In the genomic region with DNA sequence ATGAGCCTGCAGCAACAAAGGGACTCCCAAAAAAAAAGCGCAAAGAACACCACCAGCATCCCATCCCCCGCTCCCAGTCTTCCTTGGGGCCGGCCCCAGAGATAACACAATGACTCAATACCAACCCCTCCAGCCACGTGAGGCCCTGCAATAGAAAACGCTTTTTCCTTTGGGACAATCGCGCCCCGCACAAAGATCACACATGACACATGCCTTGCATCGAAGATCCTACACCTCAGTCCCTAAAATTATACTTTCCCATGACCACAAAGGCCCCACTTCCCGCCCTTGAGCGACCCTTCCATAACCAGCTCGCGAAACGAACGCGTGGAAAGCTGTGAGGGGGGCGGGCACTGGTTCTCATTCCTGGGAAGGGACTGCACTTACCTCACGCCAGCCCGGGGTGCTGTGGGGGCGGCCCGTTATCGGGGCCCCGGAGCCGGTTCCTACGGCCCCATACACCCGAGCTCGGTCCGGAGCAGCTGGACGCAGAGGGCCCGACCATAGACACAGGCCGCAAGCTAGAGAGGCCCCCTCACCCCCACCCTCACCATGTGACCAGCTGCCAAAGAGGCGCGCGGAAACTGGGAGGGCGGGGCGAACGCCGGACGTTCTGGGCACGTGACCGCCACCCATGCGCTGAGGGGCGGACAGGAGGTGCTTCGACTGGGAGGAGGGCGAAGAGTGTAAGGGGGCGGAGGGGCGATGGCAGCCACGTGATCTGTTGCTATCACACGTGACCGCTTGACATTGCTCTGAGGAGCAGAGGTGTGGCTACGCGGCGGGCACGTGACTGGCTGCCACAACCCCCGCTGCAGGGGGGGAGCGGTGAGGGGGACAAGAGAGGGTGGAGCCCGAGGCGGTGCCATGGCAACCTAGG, we compare ENCODE assay signal across 8 cellular contexts. TPM values are rescaled to one million over a fixed set of nuclear protein-coding genes. Genes with fewer than 3 reads are reported as not detected.
DNase-seq lines count a peak whose midpoint lies in the region; ATAC-seq and TF ChIP-seq lines count a peak whose summit lies in the region.

A gene (minus strand): TSS at position 523 of the 880 bp plus-strand sequence. CDS start 593 bp downstream, outside the sequence.

- H3K9ac ChIP-seq in adipocyte (ENCODE audit: low read length) (peak within 1 kb of the TSS; percentile 92), parathyroid adenoma (peak within 1 kb of the TSS; percentile 65)

- DNase-seq in NCI-H1436 (lab: John Stamatoyannopoulos, UW) (peak; percentile 99), T follicular helper cell (ENCODE audit: low read depth) (peak; percentile 99), adipocyte (ENCODE audit: low read depth) (peak; percentile 99), cardiac muscle cell (ENCODE audit: low read depth in 1 of 2, low spot score in 1 of 2) (peak; percentile 99 to 100), tibial nerve (ENCODE audit: low spot score in 2 of 2) (peak; percentile 98 to 99)

- H3K79me2 ChIP-seq in parathyroid adenoma: peaks cover 5% of the 10 kb centered on the region

- peak; percentile 76 for ATAC-seq in HG02798 (IDR thresholded peaks at IDR 0.05; ENCODE audit: poor library complexity, unreplicated experiment)

- H3K27ac ChIP-seq in cardiac muscle cell (peak within 1 kb of the TSS; percentile 87), parathyroid adenoma (peak within 1 kb of the TSS; percentile 88), tibial nerve (peak within 1 kb of the TSS; percentile 83 to 96 (median 84))

- H3K27me3 ChIP-seq in adipocyte (replicated peaks; ENCODE audit: control insufficient read depth, insufficient read depth, low read length) (peaks cover 11% of the 10 kb centered on the region), cardiac muscle cell (peaks cover 14% of the 10 kb centered on the region), parathyroid adenoma (ENCODE audit: control insufficient read depth, insufficient read depth, low read length) (no peaks in the 10 kb centered on the region), tibial nerve (no peaks in the 10 kb centered on the region)

- H3K4me2 ChIP-seq in parathyroid adenoma (ENCODE audit: low read length): peak within 1 kb of the TSS; percentile 88

- TF ChIP-seq CTCF in GM12875 (IDR thresholded peaks at IDR 0.05; ENCODE audit: borderline replicate concordance, insufficient read depth, low read depth, low read length): no peak
- no peak for TF ChIP-seq CTCF in cardiac muscle cell (IDR thresholded peaks at IDR 0.05; ENCODE audit: low read depth, low read length)
- no peak for TF ChIP-seq CTCF in parathyroid adenoma (IDR thresholded peaks at IDR 0.05)
- peak in 2 of 5 experiments; percentile 4 to 45 for TF ChIP-seq CTCF in tibial nerve (IDR thresholded peaks at IDR 0.05)

- H3K4me1 ChIP-seq in adipocyte (ENCODE audit: control insufficient read depth, insufficient read depth, low read length): peaks cover 20% of the 10 kb centered on the region
- H3K4me1 ChIP-seq in cardiac muscle cell (ENCODE audit: low read depth): peaks cover 12% of the 10 kb centered on the region
- H3K4me1 ChIP-seq in parathyroid adenoma: peaks cover 9% of the 10 kb centered on the region
- H3K4me1 ChIP-seq in tibial nerve: peaks cover 0 to 51% (median 20%) of the 10 kb centered on the region in 4 donors

- peak; percentile 67 to 86 for TF ChIP-seq POLR2A in tibial nerve (IDR thresholded peaks at IDR 0.05)

- TF ChIP-seq EP300 in tibial nerve (IDR thresholded peaks at IDR 0.05): peak; percentile 93 to 99

- H3K9me3 ChIP-seq in adipocyte (ENCODE audit: control insufficient read depth, low read length) (no peaks in the 10 kb centered on the region), cardiac muscle cell (ENCODE audit: low read depth) (no peaks in the 10 kb centered on the region), parathyroid adenoma (ENCODE audit: control insufficient read depth, low read length) (no peaks in the 10 kb centered on the region), tibial nerve (no peaks in the 10 kb centered on the region)

- WGBS in tibial nerve, 2 donors: 1% methylated on average over 25 to 38 of the region's 58 CpGs

- H3K36me3 ChIP-seq in adipocyte (ENCODE audit: control insufficient read depth, insufficient read depth, low read length, severe bottlenecking) (peaks cover 35% of the 10 kb centered on the region), cardiac muscle cell (peaks cover 22% of the 10 kb centered on the region), parathyroid adenoma (ENCODE audit: control insufficient read depth, insufficient read depth, low read length) (no peaks in the 10 kb centered on the region), tibial nerve (peaks cover 0 to 43% (median 4%) of the 10 kb centered on the region in 3 donors)

- H2AFZ ChIP-seq in parathyroid adenoma: peak within 1 kb of the TSS; percentile 91

- H3K4me3 ChIP-seq in GM12875 (ENCODE audit: low read depth, low read length) (peak within 1 kb of the TSS; percentile 83), adipocyte (ENCODE audit: low read length) (peak within 1 kb of the TSS; percentile 93), cardiac muscle cell (peak within 1 kb of the TSS; percentile 64), parathyroid adenoma (ENCODE audit: low read depth, low read length) (peak within 1 kb of the TSS; percentile 94), tibial nerve (peak within 1 kb of the TSS; percentile 68 to 89 (median 78))

RNA-seq across cellular contexts. Expression of the gene that starts here (rescaled TPM):
- total RNA-seq in cardiac muscle cell: 75.8 and 137 TPM in 2 replicates
- 160 and 172 TPM in 2 replicates for polyA plus RNA-seq in cardiac muscle cell
- total RNA-seq in tibial nerve: 100 to 1,000 TPM in 2 of 4 donors, 10 to 100 TPM in 2; 79.1 to 156 (median 99.0) TPM

Comparison
In these comparisons a context has a peak if more than half of its experiments do, and no peak if none do; other contexts are left out.
1. Peak in every context shown above with its lines: DNase-seq, ATAC-seq, H3K4me3 ChIP-seq and H3K27ac ChIP-seq.